2 cellular contexts compared by ENCODE assay signal in the genomic region with DNA sequence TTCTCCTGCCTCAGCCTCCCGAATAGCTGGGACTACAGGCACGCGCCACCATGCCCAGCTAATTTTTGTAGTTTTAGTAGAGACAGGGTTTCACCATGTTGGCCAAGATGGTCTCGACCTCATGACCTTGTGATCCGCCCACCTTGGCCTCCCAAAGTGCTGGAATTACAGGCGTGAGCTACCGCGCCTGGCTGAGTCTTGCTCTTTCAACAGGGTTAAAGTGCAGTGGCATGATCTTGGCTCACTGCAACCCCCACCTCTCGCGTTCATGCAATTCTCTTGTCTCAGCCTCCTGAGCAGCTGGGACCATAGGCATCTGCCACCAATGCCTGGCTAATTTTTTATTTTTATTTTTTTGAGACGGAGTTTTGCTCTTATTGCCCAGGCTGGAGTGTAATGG.
A peak's percentile ranks its signal among the peaks of the same experiment; 100 is the strongest.
TF ChIP-seq lines count a peak whose summit lies in the region.

No MANE protein-coding gene starts in this region.

TF ChIP-seq in K562, 482 proteins besides CTCF, POLR2A, EP300 and RAD21:
- 0 out of 2 replicates have a peak, but pooled peaks have one; percentile 7 for TF ChIP-seq EGR1 (conservative IDR thresholded peaks at IDR 0.05)
TF ChIP-seq in K562: peak in this region for 1; not testable (repeated sequence) for 481.

TF ChIP-seq in liver, 16 proteins besides CTCF, POLR2A, EP300 and RAD21:
- TF ChIP-seq HNF4A (conservative IDR thresholded peaks at IDR 0.05): peak; percentile 59 to 60
TF ChIP-seq in liver: peak in this region for 1; not testable (repeated sequence) for 15.
